Comparison of ENCODE assay signal across 22 cellular contexts in genomic region chr13:67437246-67437645, GRCh38.
A peak's percentile ranks its signal among the peaks of the same experiment; 100 is the strongest.
DNase-seq lines count a peak whose midpoint lies in the region; FAIRE-seq and TF ChIP-seq lines count a peak whose summit lies in the region.
"Had no signal": no experiment of that assay in that cellular context is flagged by ENCODE, and none has a peak within 500 bp of the region (broad histone marks: within the 10 kb centered on the region; RNA-seq: fewer than 3 reads in every experiment).

No MANE protein-coding gene starts in this region.

- CTCF ChIA-PET in HEK293T (lab: Yijun Ruan, JAX), result interaction anchor here (0.6 to 0.7 kb wide), 2 partner anchors 21 to 23 kb away, joined by 3 to 4 read pairs; no protein-coding TSS in a partner anchor

- H3K4me3 ChIP-seq in OCI-LY3 (ENCODE audit: low read length), result no peak overlapping the region
- H3K4me3 ChIP-seq in kidney (ENCODE audit: low read length in 2 of 2), result no peak overlapping the region
- H3K4me3 ChIP-seq in MG63, result no peak overlapping the region
- H3K4me3 ChIP-seq in GM23248, result no peak overlapping the region
- H3K4me3 ChIP-seq: HAP-1 had no signal

- intact Hi-C loops in kidney (cut with DNase I), result no loop called here

- POLR2A ChIA-PET in HEK293T (lab: Yijun Ruan, JAX), result no interaction called here

- H3K27me3 ChIP-seq in OCI-LY3 (ENCODE audit: low read depth, low read length) (no peaks in the 10 kb centered on the region), MG63 (no peaks in the 10 kb centered on the region), GM23248 (replicated peaks; ENCODE audit: insufficient read depth) (no peaks in the 10 kb centered on the region)

- WGBS in GM23248 (ENCODE audit: low coverage in 1 of 2, low lambda C conversion rate in 2 of 2, missing lambda C conversion rate in 2 of 2), 2 experiments, result 2 to 3% methylated on average over 5 of the region's 5 CpGs

- H3K27ac ChIP-seq in OCI-LY3 (ENCODE audit: low read length) (no peak overlapping the region), kidney (ENCODE audit: low read depth in 2 of 2, low read length in 2 of 2) (no peak overlapping the region), GM23248 (no peak overlapping the region)

- H3K4me2 ChIP-seq in OCI-LY3 (ENCODE audit: low read length) (no peak overlapping the region), GM23248 (ENCODE audit: unreplicated experiment) (no peak overlapping the region)

- H4K20me1 ChIP-seq in OCI-LY3 (ENCODE audit: insufficient read depth, low read length) (no peaks in the 10 kb centered on the region), GM23248 (ENCODE audit: insufficient read depth) (no peaks in the 10 kb centered on the region)

- H3K4me1 ChIP-seq in OCI-LY3 (ENCODE audit: low read length), result 0 out of 2 replicates have a peak, but pooled peaks cover 4% of the 10 kb centered on the region
- H3K4me1 ChIP-seq in kidney (ENCODE audit: control insufficient read depth in 1 of 2, insufficient read depth in 1 of 2, low read depth in 1 of 2, low read length in 2 of 2), result no peaks in the 10 kb centered on the region
- H3K4me1 ChIP-seq in GM23248 (ENCODE audit: insufficient read depth), result no peaks in the 10 kb centered on the region
- H3K4me1 ChIP-seq: Caco-2, HAP-1 had no signal

- H3K9me3 ChIP-seq in OCI-LY3 (ENCODE audit: insufficient read depth, low read length), result no peaks in the 10 kb centered on the region
- no peaks in the 10 kb centered on the region for H3K9me3 ChIP-seq in kidney (ENCODE audit: control insufficient read depth in 1 of 2, low read length in 2 of 2)
- no peaks in the 10 kb centered on the region for H3K9me3 ChIP-seq in MG63
- H3K9me3 ChIP-seq in GM23248 (ENCODE audit: low read depth), result no peaks in the 10 kb centered on the region
- H3K9me3 ChIP-seq: Caco-2, HAP-1 had no signal

- H3K36me3 ChIP-seq in OCI-LY3 (replicated peaks; ENCODE audit: low read depth, low read length) (no peaks in the 10 kb centered on the region), kidney (ENCODE audit: control insufficient read depth in 1 of 2, insufficient read depth in 2 of 2, low read length in 2 of 2) (no peaks in the 10 kb centered on the region), MG63 (no peaks in the 10 kb centered on the region), GM23248 (ENCODE audit: low read depth) (no peaks in the 10 kb centered on the region)
- H3K36me3 ChIP-seq: HAP-1 had no signal

- in situ Hi-C loops in GM23248 (cut with MboI), result no loop called here

- H3K79me2 ChIP-seq in OCI-LY3 (ENCODE audit: low read length), result no peaks in the 10 kb centered on the region
- no peaks in the 10 kb centered on the region for H3K79me2 ChIP-seq in GM23248 (ENCODE audit: insufficient read depth)

- peak; percentile 53 for DNase-seq in HEK293T (ENCODE audit: extremely low spot score)
- DNase-seq in NCI-H1417 (lab: John Stamatoyannopoulos, UW), result peak in 2 of 3 experiments; percentile 22 to 83
- DNase-seq in kidney, result no peak
- no peak for DNase-seq in GDM1 (lab: John Stamatoyannopoulos, UW)
- DNase-seq in MG63, result no peak
- no peak for DNase-seq in mesenteric fat pad (ENCODE audit: low spot score)
- DNase-seq in GM23248, result no peak
- DNase-seq: C1 segment of cervical spinal cord; Caco-2; CD4-positive, alpha-beta memory T cell; DMS 273 treated with DMSO at 0.1 percent for 48 hours; DMS79; EL; GF-D8; GOT3; HFFc6 had no signal

- no peak overlapping the region for H3K9ac ChIP-seq in OCI-LY3 (ENCODE audit: low read length)
- H3K9ac ChIP-seq in kidney (ENCODE audit: low read length in 2 of 2), result no peak overlapping the region
- no peak overlapping the region for H3K9ac ChIP-seq in GM23248

- H3K9me2 ChIP-seq in GM23248 (ENCODE audit: insufficient read depth), result no peaks in the 10 kb centered on the region

- peak overlapping the region; percentile 81; the same call in 1 of the 2 replicates for H2AFZ ChIP-seq in OCI-LY3 (ENCODE audit: low read depth, low read length)
- no peak overlapping the region for H2AFZ ChIP-seq in GM23248

- TF ChIP-seq CTCF in OCI-LY3 (IDR thresholded peaks at IDR 0.05; ENCODE audit: low read depth, low read length), result no peak
- TF ChIP-seq CTCF in kidney (IDR thresholded peaks at IDR 0.05; ENCODE audit: borderline replicate concordance, extremely low read depth, insufficient read depth), result no peak

- FAIRE-seq in kidney (lab: Jason Lieb, UNC), result peak; percentile 39
- FAIRE-seq: D721Med, GM12891, GM18507, H54 had no signal

- H3F3A ChIP-seq in GM23248 (ENCODE audit: insufficient read depth), result no peaks in the 10 kb centered on the region

TF ChIP-seq in HEK293T, 16 proteins besides CTCF, POLR2A, EP300 and RAD21:
- TF ChIP-seq SP1 (IDR thresholded peaks at IDR 0.05) (no peak), PKNOX1 (IDR thresholded peaks at IDR 0.05) (peak; percentile 97), L3MBTL2 (conservative IDR thresholded peaks at IDR 0.05) (no peak), ARNT (IDR thresholded peaks at IDR 0.05) (no peak), TARDBP (IDR thresholded peaks at IDR 0.05) (no peak), ZNF384 (IDR thresholded peaks at IDR 0.05) (peak; percentile 41; the same call in 1 of the 2 replicates), SUZ12 (IDR thresholded peaks at IDR 0.05) (no peak), HDGF (IDR thresholded peaks at IDR 0.05; ENCODE audit: borderline replicate concordance) (no peak), LEF1 (IDR thresholded peaks at IDR 0.05; ENCODE audit: borderline replicate concordance) (no peak), CTBP1 (IDR thresholded peaks at IDR 0.05; ENCODE audit: borderline replicate concordance) (peak; percentile 94; the same call in 1 of the 2 replicates), NFRKB (IDR thresholded peaks at IDR 0.05) (no peak), FOXA1 (IDR thresholded peaks at IDR 0.05) (no peak; the same call in 1 of the 2 replicates), ELF4 (IDR thresholded peaks at IDR 0.05) (no peak), FOXM1 (IDR thresholded peaks at IDR 0.05; ENCODE audit: borderline replicate concordance) (no peak), FOXK2 (IDR thresholded peaks at IDR 0.05) (peak; percentile 52; the same call in 1 of the 2 replicates)

Comparison
In these comparisons a context has a peak if more than half of its experiments do, and no peak if none do; other contexts are left out.
1. DNase-seq: peak in HEK293T (single experiment) and NCI-H1417 (2 of 3); none in kidney (single experiment), GDM1 (single experiment), MG63 (single experiment), mesenteric fat pad (single experiment) and GM23248 (single experiment).